Comparison of ENCODE assay signal across 1 cellular context in the genomic region with DNA sequence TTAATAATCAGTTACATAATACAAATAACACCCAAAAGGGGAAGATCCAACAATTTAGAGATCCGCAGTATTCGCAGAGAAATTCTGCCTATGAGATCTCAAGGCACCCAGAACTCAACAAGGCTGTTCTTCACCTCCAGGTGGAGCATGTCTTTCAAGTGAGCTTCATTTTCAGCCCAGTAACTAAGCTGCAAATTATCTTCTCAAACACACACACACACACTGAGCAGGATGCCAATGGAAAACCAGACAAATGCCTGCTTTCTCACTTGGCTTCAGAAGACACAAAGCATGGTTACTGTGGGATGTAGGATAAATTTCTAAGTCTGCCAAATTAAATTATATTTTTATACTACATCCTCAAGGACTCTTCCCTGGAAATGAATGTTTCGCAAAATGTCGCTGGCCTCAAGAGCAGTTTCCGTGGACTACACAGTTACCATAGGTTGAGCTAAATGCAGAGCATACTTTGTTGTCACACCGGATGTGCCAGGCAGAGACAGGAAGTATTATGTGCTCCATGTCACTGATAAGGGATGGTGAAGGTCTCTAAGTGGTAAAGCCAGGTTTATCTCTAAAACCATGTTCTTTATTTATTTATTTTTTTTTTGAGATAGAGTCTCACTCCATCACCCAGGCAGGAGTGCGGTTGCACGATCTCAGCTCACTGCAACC.
A peak's percentile ranks its signal among the peaks of the same experiment; 100 is the strongest.
TF ChIP-seq lines count a peak whose summit lies in the region.

No MANE protein-coding gene starts in this region.

TF ChIP-seq in K562, 482 proteins besides CTCF, POLR2A, EP300 and RAD21 (continued from another document and continues in another):
- TF ChIP-seq, protein P1, sequence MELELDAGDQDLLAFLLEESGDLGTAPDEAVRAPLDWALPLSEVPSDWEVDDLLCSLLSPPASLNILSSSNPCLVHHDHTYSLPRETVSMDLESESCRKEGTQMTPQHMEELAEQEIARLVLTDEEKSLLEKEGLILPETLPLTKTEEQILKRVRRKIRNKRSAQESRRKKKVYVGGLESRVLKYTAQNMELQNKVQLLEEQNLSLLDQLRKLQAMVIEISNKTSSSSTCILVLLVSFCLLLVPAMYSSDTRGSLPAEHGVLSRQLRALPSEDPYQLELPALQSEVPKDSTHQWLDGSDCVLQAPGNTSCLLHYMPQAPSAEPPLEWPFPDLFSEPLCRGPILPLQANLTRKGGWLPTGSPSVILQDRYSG (tag; conservative IDR thresholded peaks at IDR 0.05; ENCODE audit: low read depth) = no peak
- TF ChIP-seq HINFP (tag; conservative IDR thresholded peaks at IDR 0.05; ENCODE audit: low read depth) (no peak), POLR2AphosphoS5 (IDR thresholded peaks at IDR 0.05; ENCODE audit: control insufficient read depth, insufficient read depth, low read depth, low read length) (peak; percentile 49; the same call in 1 of the 2 replicates), SP2 (IDR thresholded peaks at IDR 0.05; ENCODE audit: extremely low read depth, low read depth, low read length, poor library complexity, severe bottlenecking) (no peak), ZNF57 (CRISPR knock-in tag; IDR thresholded peaks at IDR 0.05) (no peak), BRD9 (IDR thresholded peaks at IDR 0.05; ENCODE audit: low read depth, partially characterized antibody) (no peak), AFF1 (IDR thresholded peaks at IDR 0.05; ENCODE audit: low read depth in 1 of 2, partially characterized antibody in 2 of 2) (no peak), NCOR1 (IDR thresholded peaks at IDR 0.05) (peak; percentile 56), ZNF133 (CRISPR knock-in tag; IDR thresholded peaks at IDR 0.05) (no peak), RBM39 (optimal IDR thresholded peaks at IDR 0.05; ENCODE audit: low read depth, low read length) (no peak), TRIM24 (IDR thresholded peaks at IDR 0.05) (peak in 1 of 2 experiments; percentile 66; a peak in 2 of 4 replicates), CBFA2T3 (IDR thresholded peaks at IDR 0.05) (peak; percentile 84), HLTF (IDR thresholded peaks at IDR 0.05) (0 out of 2 replicates have a peak, but pooled peaks have one; percentile 11), GABPA (tag; conservative IDR thresholded peaks at IDR 0.05; ENCODE audit: low read depth) (peak; percentile 86), TCF3 (CRISPR knock-in tag; IDR thresholded peaks at IDR 0.05) (peak; percentile 69; the same call in 1 of the 2 replicates), POLR2H (tag; IDR thresholded peaks at IDR 0.05; ENCODE audit: low read depth) (peak; percentile 58), SUPT5H (IDR thresholded peaks at IDR 0.05) (0 out of 2 replicates have a peak, but pooled peaks have one; percentile 23), SMARCA4 (IDR thresholded peaks at IDR 0.05) (peak; percentile 75), IRF2 (CRISPR knock-in tag; IDR thresholded peaks at IDR 0.05) (no peak), SMC3 (conservative IDR thresholded peaks at IDR 0.05; ENCODE audit: insufficient read depth, low read depth, low read length) (peak; percentile 43; the same call in 1 of the 2 replicates), PHF20 (IDR thresholded peaks at IDR 0.05; ENCODE audit: partially characterized antibody) (no peak)
- TF ChIP-seq, protein P2, sequence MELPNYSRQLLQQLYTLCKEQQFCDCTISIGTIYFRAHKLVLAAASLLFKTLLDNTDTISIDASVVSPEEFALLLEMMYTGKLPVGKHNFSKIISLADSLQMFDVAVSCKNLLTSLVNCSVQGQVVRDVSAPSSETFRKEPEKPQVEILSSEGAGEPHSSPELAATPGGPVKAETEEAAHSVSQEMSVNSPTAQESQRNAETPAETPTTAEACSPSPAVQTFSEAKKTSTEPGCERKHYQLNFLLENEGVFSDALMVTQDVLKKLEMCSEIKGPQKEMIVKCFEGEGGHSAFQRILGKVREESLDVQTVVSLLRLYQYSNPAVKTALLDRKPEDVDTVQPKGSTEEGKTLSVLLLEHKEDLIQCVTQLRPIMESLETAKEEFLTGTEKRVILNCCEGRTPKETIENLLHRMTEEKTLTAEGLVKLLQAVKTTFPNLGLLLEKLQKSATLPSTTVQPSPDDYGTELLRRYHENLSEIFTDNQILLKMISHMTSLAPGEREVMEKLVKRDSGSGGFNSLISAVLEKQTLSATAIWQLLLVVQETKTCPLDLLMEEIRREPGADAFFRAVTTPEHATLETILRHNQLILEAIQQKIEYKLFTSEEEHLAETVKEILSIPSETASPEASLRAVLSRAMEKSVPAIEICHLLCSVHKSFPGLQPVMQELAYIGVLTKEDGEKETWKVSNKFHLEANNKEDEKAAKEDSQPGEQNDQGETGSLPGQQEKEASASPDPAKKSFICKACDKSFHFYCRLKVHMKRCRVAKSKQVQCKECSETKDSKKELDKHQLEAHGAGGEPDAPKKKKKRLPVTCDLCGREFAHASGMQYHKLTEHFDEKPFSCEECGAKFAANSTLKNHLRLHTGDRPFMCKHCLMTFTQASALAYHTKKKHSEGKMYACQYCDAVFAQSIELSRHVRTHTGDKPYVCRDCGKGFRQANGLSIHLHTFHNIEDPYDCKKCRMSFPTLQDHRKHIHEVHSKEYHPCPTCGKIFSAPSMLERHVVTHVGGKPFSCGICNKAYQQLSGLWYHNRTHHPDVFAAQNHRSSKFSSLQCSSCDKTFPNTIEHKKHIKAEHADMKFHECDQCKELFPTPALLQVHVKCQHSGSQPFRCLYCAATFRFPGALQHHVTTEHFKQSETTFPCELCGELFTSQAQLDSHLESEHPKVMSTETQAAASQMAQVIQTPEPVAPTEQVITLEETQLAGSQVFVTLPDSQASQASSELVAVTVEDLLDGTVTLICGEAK (IDR thresholded peaks at IDR 0.05) = peak; percentile 83
- TF ChIP-seq, protein P2 (CRISPR knock-in tag; IDR thresholded peaks at IDR 0.05) = no peak
- TF ChIP-seq, protein P3, sequence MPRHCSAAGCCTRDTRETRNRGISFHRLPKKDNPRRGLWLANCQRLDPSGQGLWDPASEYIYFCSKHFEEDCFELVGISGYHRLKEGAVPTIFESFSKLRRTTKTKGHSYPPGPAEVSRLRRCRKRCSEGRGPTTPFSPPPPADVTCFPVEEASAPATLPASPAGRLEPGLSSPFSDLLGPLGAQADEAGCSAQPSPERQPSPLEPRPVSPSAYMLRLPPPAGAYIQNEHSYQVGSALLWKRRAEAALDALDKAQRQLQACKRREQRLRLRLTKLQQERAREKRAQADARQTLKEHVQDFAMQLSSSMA (CRISPR knock-in tag; IDR thresholded peaks at IDR 0.05) = no peak
- TF ChIP-seq, protein P4, sequence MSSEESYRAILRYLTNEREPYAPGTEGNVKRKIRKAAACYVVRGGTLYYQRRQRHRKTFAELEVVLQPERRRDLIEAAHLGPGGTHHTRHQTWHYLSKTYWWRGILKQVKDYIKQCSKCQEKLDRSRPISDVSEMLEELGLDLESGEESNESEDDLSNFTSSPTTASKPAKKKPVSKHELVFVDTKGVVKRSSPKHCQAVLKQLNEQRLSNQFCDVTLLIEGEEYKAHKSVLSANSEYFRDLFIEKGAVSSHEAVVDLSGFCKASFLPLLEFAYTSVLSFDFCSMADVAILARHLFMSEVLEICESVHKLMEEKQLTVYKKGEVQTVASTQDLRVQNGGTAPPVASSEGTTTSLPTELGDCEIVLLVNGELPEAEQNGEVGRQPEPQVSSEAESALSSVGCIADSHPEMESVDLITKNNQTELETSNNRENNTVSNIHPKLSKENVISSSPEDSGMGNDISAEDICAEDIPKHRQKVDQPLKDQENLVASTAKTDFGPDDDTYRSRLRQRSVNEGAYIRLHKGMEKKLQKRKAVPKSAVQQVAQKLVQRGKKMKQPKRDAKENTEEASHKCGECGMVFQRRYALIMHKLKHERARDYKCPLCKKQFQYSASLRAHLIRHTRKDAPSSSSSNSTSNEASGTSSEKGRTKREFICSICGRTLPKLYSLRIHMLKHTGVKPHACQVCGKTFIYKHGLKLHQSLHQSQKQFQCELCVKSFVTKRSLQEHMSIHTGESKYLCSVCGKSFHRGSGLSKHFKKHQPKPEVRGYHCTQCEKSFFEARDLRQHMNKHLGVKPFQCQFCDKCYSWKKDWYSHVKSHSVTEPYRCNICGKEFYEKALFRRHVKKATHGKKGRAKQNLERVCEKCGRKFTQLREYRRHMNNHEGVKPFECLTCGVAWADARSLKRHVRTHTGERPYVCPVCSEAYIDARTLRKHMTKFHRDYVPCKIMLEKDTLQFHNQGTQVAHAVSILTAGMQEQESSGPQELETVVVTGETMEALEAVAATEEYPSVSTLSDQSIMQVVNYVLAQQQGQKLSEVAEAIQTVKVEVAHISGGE (CRISPR knock-in tag; IDR thresholded peaks at IDR 0.05) = peak in 1 of 3 experiments; percentile 86; a peak in 2 of 6 replicates
- TF ChIP-seq, protein P5, sequence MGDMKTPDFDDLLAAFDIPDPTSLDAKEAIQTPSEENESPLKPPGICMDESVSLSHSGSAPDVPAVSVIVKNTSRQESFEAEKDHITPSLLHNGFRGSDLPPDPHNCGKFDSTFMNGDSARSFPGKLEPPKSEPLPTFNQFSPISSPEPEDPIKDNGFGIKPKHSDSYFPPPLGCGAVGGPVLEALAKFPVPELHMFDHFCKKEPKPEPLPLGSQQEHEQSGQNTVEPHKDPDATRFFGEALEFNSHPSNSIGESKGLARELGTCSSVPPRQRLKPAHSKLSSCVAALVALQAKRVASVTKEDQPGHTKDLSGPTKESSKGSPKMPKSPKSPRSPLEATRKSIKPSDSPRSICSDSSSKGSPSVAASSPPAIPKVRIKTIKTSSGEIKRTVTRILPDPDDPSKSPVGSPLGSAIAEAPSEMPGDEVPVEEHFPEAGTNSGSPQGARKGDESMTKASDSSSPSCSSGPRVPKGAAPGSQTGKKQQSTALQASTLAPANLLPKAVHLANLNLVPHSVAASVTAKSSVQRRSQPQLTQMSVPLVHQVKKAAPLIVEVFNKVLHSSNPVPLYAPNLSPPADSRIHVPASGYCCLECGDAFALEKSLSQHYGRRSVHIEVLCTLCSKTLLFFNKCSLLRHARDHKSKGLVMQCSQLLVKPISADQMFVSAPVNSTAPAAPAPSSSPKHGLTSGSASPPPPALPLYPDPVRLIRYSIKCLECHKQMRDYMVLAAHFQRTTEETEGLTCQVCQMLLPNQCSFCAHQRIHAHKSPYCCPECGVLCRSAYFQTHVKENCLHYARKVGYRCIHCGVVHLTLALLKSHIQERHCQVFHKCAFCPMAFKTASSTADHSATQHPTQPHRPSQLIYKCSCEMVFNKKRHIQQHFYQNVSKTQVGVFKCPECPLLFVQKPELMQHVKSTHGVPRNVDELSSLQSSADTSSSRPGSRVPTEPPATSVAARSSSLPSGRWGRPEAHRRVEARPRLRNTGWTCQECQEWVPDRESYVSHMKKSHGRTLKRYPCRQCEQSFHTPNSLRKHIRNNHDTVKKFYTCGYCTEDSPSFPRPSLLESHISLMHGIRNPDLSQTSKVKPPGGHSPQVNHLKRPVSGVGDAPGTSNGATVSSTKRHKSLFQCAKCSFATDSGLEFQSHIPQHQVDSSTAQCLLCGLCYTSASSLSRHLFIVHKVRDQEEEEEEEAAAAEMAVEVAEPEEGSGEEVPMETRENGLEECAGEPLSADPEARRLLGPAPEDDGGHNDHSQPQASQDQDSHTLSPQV (IDR thresholded peaks at IDR 0.05) = peak; percentile 80; the same call in 1 of the 2 replicates
